ENCODE assay signal across 9 cellular contexts in the genomic region with DNA sequence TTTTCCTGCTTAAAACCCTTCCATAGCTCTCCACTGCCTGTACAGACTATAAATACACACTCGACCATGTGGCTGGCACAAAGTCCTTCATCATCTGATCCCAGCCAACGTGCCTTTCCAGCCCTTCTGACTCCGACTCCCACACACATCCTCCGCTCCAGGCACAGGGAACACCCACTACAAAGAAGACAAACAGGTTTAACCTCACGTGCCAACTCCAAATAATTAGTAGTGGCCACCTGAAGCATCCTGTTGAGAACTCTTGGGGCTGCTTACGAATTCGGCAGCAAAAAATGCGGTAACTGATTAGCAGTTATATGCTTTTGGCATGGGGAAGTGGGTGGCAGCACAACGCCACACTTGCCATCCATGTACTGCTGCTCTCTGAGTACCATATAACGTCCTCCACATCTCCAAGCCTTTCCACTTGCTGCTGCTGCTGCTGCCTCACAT. TPM values are rescaled to one million over a fixed set of nuclear protein-coding genes. Genes with fewer than 3 reads are reported as not detected.
A peak's percentile ranks its signal among the peaks of the same experiment; 100 is the strongest.
DNase-seq lines count a peak whose midpoint lies in the region; ATAC-seq, FAIRE-seq and TF ChIP-seq lines count a peak whose summit lies in the region.
"Had no signal": no experiment of that assay in that cellular context is flagged by ENCODE, and none has a peak within 500 bp of the region (broad histone marks: within the 10 kb centered on the region; RNA-seq: fewer than 3 reads in every experiment).

No MANE protein-coding gene starts in this region.

- POLR2A ChIA-PET in SK-N-SH (lab: Yijun Ruan, JAX) = no interaction called here

- H3K27ac ChIP-seq in testis (no peak overlapping the region), SK-N-SH (ENCODE audit: low read depth in 2 of 2, low read length in 1 of 2) (no peak overlapping the region), small intestine (ENCODE audit: low read depth in 1 of 2, low read length in 1 of 2) (no peak overlapping the region)
- H3K27ac ChIP-seq: spleen had no signal

- H3K4me3 ChIP-seq in testis = no peak overlapping the region
- H3K4me3 ChIP-seq in SK-N-SH (ENCODE audit: low read depth in 2 of 2, low read length in 1 of 2) = no peak overlapping the region
- no peak overlapping the region for H3K4me3 ChIP-seq in small intestine (ENCODE audit: low read depth in 1 of 2, low read length in 2 of 2)
- H3K4me3 ChIP-seq: spleen had no signal

- no peak for ATAC-seq in HG02981 (IDR thresholded peaks at IDR 0.05; ENCODE audit: unreplicated experiment)

- TF ChIP-seq CTCF in chondrocyte (IDR thresholded peaks at IDR 0.05) = no peak
- no peak for TF ChIP-seq CTCF in testis (IDR thresholded peaks at IDR 0.05)
- TF ChIP-seq CTCF in SK-N-SH (IDR thresholded peaks at IDR 0.05) = no peak

- H3K4me1 ChIP-seq in testis (peaks cover 8% of the 10 kb centered on the region), SK-N-SH (ENCODE audit: control insufficient read depth in 1 of 2, insufficient read depth in 2 of 2, low read depth in 1 of 2, low read length in 1 of 2) (peaks cover 4 to 5% of the 10 kb centered on the region in 2 experiments; a peak in 2 of 4 replicates), small intestine (ENCODE audit: control insufficient read depth in 2 of 2, insufficient read depth in 1 of 2, low read depth in 1 of 2, low read length in 1 of 2) (no peaks in the 10 kb centered on the region)
- H3K4me1 ChIP-seq: spleen had no signal

- H3K36me3 Mint-ChIP-seq in chondrocyte (ENCODE audit: low read depth) = no peaks in the 10 kb centered on the region

- H3K4me1 Mint-ChIP-seq in chondrocyte (ENCODE audit: low read depth) = peaks cover 59% of the 10 kb centered on the region

- H3F3A ChIP-seq in SK-N-SH (replicated peaks; ENCODE audit: insufficient read depth) = peaks cover 10% of the 10 kb centered on the region

- CTCF ChIA-PET in SK-N-SH (lab: Yijun Ruan, JAX) = interaction anchor here (0.6 kb wide), 1 partner anchor 15 kb away, joined by 3 read pairs; no protein-coding TSS in a partner anchor

- 65 to 68% methylated on average over 10 of the region's 10 CpGs for WGBS in testis, 2 donors
- WGBS in SK-N-SH (ENCODE audit: low lambda C conversion rate) = 89% methylated on average over 10 of the region's 10 CpGs
- 46 to 59% (median 53%) methylated on average over 10 of the region's 10 CpGs for WGBS in small intestine, 3 donors

- H2AFZ ChIP-seq in SK-N-SH (ENCODE audit: low read depth) = no peak overlapping the region

- no peak overlapping the region for H3K9ac ChIP-seq in SK-N-SH

- H3K27me3 Mint-ChIP-seq in chondrocyte (ENCODE audit: low read depth) = no peaks in the 10 kb centered on the region

- no peak overlapping the region for H3K4me2 ChIP-seq in SK-N-SH

- H3K36me3 ChIP-seq in testis (ENCODE audit: low read depth, missing control alignments) = no peaks in the 10 kb centered on the region
- peaks cover 2 to 17% of the 10 kb centered on the region in 2 experiments for H3K36me3 ChIP-seq in SK-N-SH (replicated peaks in 1 of 2; ENCODE audit: control insufficient read depth in 1 of 2, insufficient read depth in 2 of 2, low read length in 1 of 2)
- H3K36me3 ChIP-seq in small intestine (ENCODE audit: control insufficient read depth in 2 of 2, insufficient read depth in 2 of 2, low read length in 2 of 2) = no peaks in the 10 kb centered on the region
- H3K36me3 ChIP-seq: spleen had no signal

- no peak for TF ChIP-seq RAD21 in SK-N-SH (IDR thresholded peaks at IDR 0.05; ENCODE audit: low read length)

- no peaks in the 10 kb centered on the region for H3K27me3 ChIP-seq in testis
- no peaks in the 10 kb centered on the region for H3K27me3 ChIP-seq in SK-N-SH (ENCODE audit: insufficient read depth)
- H3K27me3 ChIP-seq in small intestine (ENCODE audit: control insufficient read depth in 2 of 2, insufficient read depth in 2 of 2, low read length in 2 of 2) = no peaks in the 10 kb centered on the region
- H3K27me3 ChIP-seq: spleen had no signal

- no peak for FAIRE-seq in small intestine (lab: Jason Lieb, UNC)

- TF ChIP-seq EP300 in SK-N-SH (IDR thresholded peaks at IDR 0.05; ENCODE audit: borderline replicate concordance in 1 of 2, low read depth in 1 of 2, low read length in 1 of 2) = no peak

- intact Hi-C loops in testis (cut with DNase I; ENCODE audit: low total_unique reads) = no loop called here

- peaks cover 93% of the 10 kb centered on the region for H3K79me2 ChIP-seq in SK-N-SH (ENCODE audit: insufficient read depth)

- H3K9me3 ChIP-seq in testis (no peaks in the 10 kb centered on the region), SK-N-SH (no peaks in the 10 kb centered on the region), small intestine (ENCODE audit: control insufficient read depth, low read depth) (no peaks in the 10 kb centered on the region)
- H3K9me3 ChIP-seq: spleen had no signal

- TF ChIP-seq POLR2A in testis (IDR thresholded peaks at IDR 0.05) = no peak

- H3K27ac Mint-ChIP-seq in chondrocyte (ENCODE audit: unreplicated experiment) = peak overlapping the region; percentile 93

- peak; percentile 81 for DNase-seq in NCI-H2029 (lab: John Stamatoyannopoulos, UW)
- no peak for DNase-seq in chondrocyte (ENCODE audit: low spot score)
- DNase-seq in left kidney (ENCODE audit: low read depth, low spot score) = peak; percentile 71
- DNase-seq in testis = peak; percentile 55
- no peak for DNase-seq in SK-N-SH
- no peak for DNase-seq in small intestine
- no peak for DNase-seq in stimulated activated CD4-positive, alpha-beta T cell treated with anti-CD3 and anti-CD28 coated beads, Interleukin-2, amount 100 ng/mL, for 48 hours
- DNase-seq: spleen had no signal

- peaks cover 18% of the 10 kb centered on the region for H4K20me1 ChIP-seq in SK-N-SH (ENCODE audit: insufficient read depth)

- H3K4me3 Mint-ChIP-seq in chondrocyte (ENCODE audit: unreplicated experiment) = peak overlapping the region; percentile 8

- H3K9me3 Mint-ChIP-seq in chondrocyte (ENCODE audit: low read depth) = no peaks in the 10 kb centered on the region

- H3K9me2 ChIP-seq in SK-N-SH = no peaks in the 10 kb centered on the region

TF ChIP-seq in SK-N-SH, 30 proteins besides CTCF, POLR2A, EP300 and RAD21 (continues in another document):
- TF ChIP-seq TEAD4 (IDR thresholded peaks at IDR 0.05; ENCODE audit: borderline replicate concordance, insufficient read depth) = no peak
- TF ChIP-seq NFIC (IDR thresholded peaks at IDR 0.05; ENCODE audit: borderline replicate concordance) = no peak
- TF ChIP-seq POLR2AphosphoS5 (IDR thresholded peaks at IDR 0.05; ENCODE audit: low read depth, low read length) = no peak
- no peak for TF ChIP-seq SIN3A (IDR thresholded peaks at IDR 0.05; ENCODE audit: borderline replicate concordance, low read depth, low read length)
- no peak for TF ChIP-seq TAF1 (IDR thresholded peaks at IDR 0.05; ENCODE audit: borderline replicate concordance, low read depth, low read length)
- TF ChIP-seq SMC3 (IDR thresholded peaks at IDR 0.05; ENCODE audit: low read depth, low read length) = no peak
- no peak for TF ChIP-seq FOSL2 (IDR thresholded peaks at IDR 0.05; ENCODE audit: borderline replicate concordance, low read depth)
- no peak for TF ChIP-seq GABPA (IDR thresholded peaks at IDR 0.05; ENCODE audit: low read depth)
- no peak for TF ChIP-seq RXRA (IDR thresholded peaks at IDR 0.05; ENCODE audit: borderline replicate concordance, low read depth)
- TF ChIP-seq, protein P1, sequence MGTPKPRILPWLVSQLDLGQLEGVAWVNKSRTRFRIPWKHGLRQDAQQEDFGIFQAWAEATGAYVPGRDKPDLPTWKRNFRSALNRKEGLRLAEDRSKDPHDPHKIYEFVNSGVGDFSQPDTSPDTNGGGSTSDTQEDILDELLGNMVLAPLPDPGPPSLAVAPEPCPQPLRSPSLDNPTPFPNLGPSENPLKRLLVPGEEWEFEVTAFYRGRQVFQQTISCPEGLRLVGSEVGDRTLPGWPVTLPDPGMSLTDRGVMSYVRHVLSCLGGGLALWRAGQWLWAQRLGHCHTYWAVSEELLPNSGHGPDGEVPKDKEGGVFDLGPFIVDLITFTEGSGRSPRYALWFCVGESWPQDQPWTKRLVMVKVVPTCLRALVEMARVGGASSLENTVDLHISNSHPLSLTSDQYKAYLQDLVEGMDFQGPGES (IDR thresholded peaks at IDR 0.05; ENCODE audit: low read depth, low read length) = no peak
- no peak for TF ChIP-seq MEF2A (IDR thresholded peaks at IDR 0.05; ENCODE audit: borderline replicate concordance, low read depth)
- no peak for TF ChIP-seq FOXJ3 (CRISPR knock-in tag; IDR thresholded peaks at IDR 0.05)

RNA-seq across cellular contexts. Expression of a gene that starts 12.1 kb away (rescaled TPM):
- 38.3 to 65.8 TPM (median 57.8 TPM) in 3 replicates for total RNA-seq in chondrocyte
- total RNA-seq in testis = 10 to 100 TPM; 46.8 to 67.6 TPM
- 83.5 TPM for polyA plus RNA-seq in testis (ENCODE audit: insufficient read depth, low read depth, low replicate concordance)
- 6.7 and 8.4 TPM in 2 replicates for polyA plus RNA-seq in SK-N-SH (2012; rRNA removed)
- polyA plus RNA-seq in SK-N-SH (2012; cell fraction: cytosol; rRNA removed) = 7.2 and 7.9 TPM in 2 replicates
- polyA plus RNA-seq in SK-N-SH (2012; cell fraction: nucleus; rRNA removed) = 10.2 and 17.8 TPM in 2 replicates
- 1 to 10 TPM; 1.6 to 2.4 (median 1.9) TPM for polyA plus RNA-seq in small intestine

RNA-seq across cellular contexts. Expression of a gene that starts 56.7 kb away (rescaled TPM):
- total RNA-seq in chondrocyte (5.2 to 6.8 TPM (median 5.8 TPM) in 3 replicates), testis (10 to 100 TPM; 26.7 to 48.6 TPM)
- polyA plus RNA-seq in testis (ENCODE audit: insufficient read depth, low read depth, low replicate concordance) (44.5 TPM), SK-N-SH (2012; rRNA removed) (6.4 and 8.0 TPM in 2 replicates), small intestine (1 to 10 TPM; 2.7 to 5.7 (median 4.3) TPM)
- 7.1 and 7.9 TPM in 2 replicates for polyA plus RNA-seq in SK-N-SH (2012; cell fraction: cytosol; rRNA removed)
- polyA plus RNA-seq in SK-N-SH (2012; cell fraction: nucleus; rRNA removed) = 9.6 and 17.3 TPM in 2 replicates

RNA-seq across cellular contexts. Expression of a gene that starts 57.1 kb away (rescaled TPM):
- total RNA-seq in chondrocyte = 44.4 to 48.8 TPM (median 48.7 TPM) in 3 replicates
- total RNA-seq in testis = 100 to 1,000 TPM; 114 to 132 TPM
- 257 TPM for polyA plus RNA-seq in testis (ENCODE audit: insufficient read depth, low read depth, low replicate concordance)
- polyA plus RNA-seq in SK-N-SH (2012; rRNA removed) = 36.0 and 36.1 TPM in 2 replicates
- 42.2 and 49.4 TPM in 2 replicates for polyA plus RNA-seq in SK-N-SH (2012; cell fraction: cytosol; rRNA removed)
- polyA plus RNA-seq in SK-N-SH (2012; cell fraction: nucleus; rRNA removed) = 18.0 and 34.0 TPM in 2 replicates
- 10 to 100 TPM; 76.5 to 83.2 (median 78.4) TPM for polyA plus RNA-seq in small intestine

Comparison
In these comparisons a context has a peak if more than half of its experiments do, and no peak if none do; other contexts are left out.
1. DNase-seq: peak in NCI-H2029 (single experiment), left kidney (single experiment) and testis (single experiment); none in chondrocyte (single experiment), SK-N-SH (single experiment), small intestine (single experiment) and stimulated activated CD4-positive, alpha-beta T cell treated with anti-CD3 and anti-CD28 coated beads, Interleukin-2, amount 100 ng/mL, for 48 hours (0 of 2).